ENCODE assay signal across 12 cellular contexts in the genomic region with DNA sequence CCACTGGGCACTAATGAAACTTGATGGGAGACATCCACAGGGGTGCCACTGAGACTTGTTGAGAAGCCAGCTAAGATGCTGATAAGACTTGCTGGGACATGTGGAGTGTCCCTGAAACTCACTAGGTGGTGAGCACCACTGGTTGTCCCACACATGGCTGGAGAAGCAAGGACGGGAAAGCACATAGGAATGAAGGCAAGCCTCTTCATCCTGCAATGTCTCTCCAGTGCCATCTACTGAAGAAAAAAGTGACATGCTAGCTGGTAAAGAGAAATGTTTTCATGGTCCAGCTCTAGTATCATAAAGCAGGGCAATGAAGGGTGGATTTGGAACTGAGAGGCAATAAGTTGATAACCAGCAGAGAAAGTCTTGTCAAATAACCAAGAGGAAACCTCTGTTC.
A peak's percentile ranks its signal among the peaks of the same experiment; 100 is the strongest.
DNase-seq lines count a peak whose midpoint lies in the region; ATAC-seq and TF ChIP-seq lines count a peak whose summit lies in the region.
"Had no signal": no experiment of that assay in that cellular context is flagged by ENCODE, and none has a peak within 500 bp of the region (broad histone marks: within the 10 kb centered on the region; RNA-seq: fewer than 3 reads in every experiment).

No MANE protein-coding gene starts in this region.

- no peak overlapping the region for H2BK12ac ChIP-seq in H9 (ENCODE audit: insufficient read length, low read depth, low read length)

- CTCF ChIA-PET in PC-9 (lab: Charles Lee): no interaction called here

- H4K91ac ChIP-seq in H9 (ENCODE audit: insufficient read length, low read depth, low read length): no peak overlapping the region

- H3K27me3 Mint-ChIP-seq in H9 (ENCODE audit: low read depth): no peaks in the 10 kb centered on the region
- H3K27me3 Mint-ChIP-seq: activated naive CD4-positive, alpha-beta T cell treated with anti-CD3 and anti-CD28 coated beads, Interleukin-2, amount 50 U/mL, for 24 hours; T-helper 17 cell had no signal

- H3K27me3 ChIP-seq in H9 (ENCODE audit: insufficient read depth, low read length): no peaks in the 10 kb centered on the region
- H3K27me3 ChIP-seq in PC-9 (ENCODE audit: insufficient read depth, low read depth): no peaks in the 10 kb centered on the region
- H3K27me3 ChIP-seq in kidney epithelial cell (ENCODE audit: control insufficient read depth, insufficient read depth, low read length): no peaks in the 10 kb centered on the region

- H2BK20ac ChIP-seq in H9 (ENCODE audit: low read depth, low read length, poor library complexity, severe bottlenecking): no peak overlapping the region

- no peak overlapping the region for H3K14ac ChIP-seq in H9 (ENCODE audit: insufficient read depth, low read length)

- POLR2A ChIA-PET in PC-9 (lab: Charles Lee; ENCODE audit: unreplicated experiment): no interaction called here

- no peak overlapping the region for H2AFZ ChIP-seq in H9 (ENCODE audit: low read length)
- no peak overlapping the region for H2AFZ ChIP-seq in PC-9

- H2BK120ac ChIP-seq in H9 (ENCODE audit: low read depth, low read length, poor library complexity, severe bottlenecking): no peak overlapping the region

- no peak overlapping the region for H2AK5ac ChIP-seq in H9 (ENCODE audit: insufficient read length, low read length)

- BruUV-seq in PC-9 (replicated peaks; lab: Mats Ljungman, UMichigan): no TSS peak

- H3K36me3 ChIP-seq in PC-9 (ENCODE audit: low read depth): no peaks in the 10 kb centered on the region
- no peaks in the 10 kb centered on the region for H3K36me3 ChIP-seq in kidney epithelial cell (ENCODE audit: control insufficient read depth, insufficient read depth, low read length)

- H3K4me2 ChIP-seq in H9 (ENCODE audit: insufficient read depth, insufficient read length, low read length): no peak overlapping the region
- H3K4me2 ChIP-seq in PC-9: no peak overlapping the region

- ATAC-seq in GM21737 (IDR thresholded peaks at IDR 0.05; ENCODE audit: unreplicated experiment) (no peak), GM21526 (IDR thresholded peaks at IDR 0.05; ENCODE audit: low FRiP score, unreplicated experiment) (no peak)
- ATAC-seq: T-helper 17 cell had no signal

- no peak overlapping the region for H3K27ac ChIP-seq in C4-2B
- H3K27ac ChIP-seq in H9 (ENCODE audit: insufficient read length, low read depth, low read length): no peak overlapping the region
- no peak overlapping the region for H3K27ac ChIP-seq in PC-9

- H3K79me2 ChIP-seq in H9 (ENCODE audit: insufficient read depth, low read length) (no peaks in the 10 kb centered on the region), PC-9 (ENCODE audit: low read depth) (no peaks in the 10 kb centered on the region)

- no peak overlapping the region for H3T11ph ChIP-seq in H9 (ENCODE audit: low read length)

- H4K8ac ChIP-seq in H9 (replicated peaks; ENCODE audit: insufficient read length, low read depth, low read length): no peak overlapping the region

- no peaks in the 10 kb centered on the region for H3F3A ChIP-seq in PC-9 (ENCODE audit: insufficient read depth, low read depth)

- H3K4me3 Mint-ChIP-seq in H9: no peak overlapping the region
- H3K4me3 Mint-ChIP-seq: activated naive CD4-positive, alpha-beta T cell treated with anti-CD3 and anti-CD28 coated beads, Interleukin-2, amount 50 U/mL, for 24 hours; T-helper 17 cell had no signal

- H3K4me3 ChIP-seq in PC-9 (no peak overlapping the region), kidney epithelial cell (ENCODE audit: low read depth, low read length) (no peak overlapping the region)

- no peaks in the 10 kb centered on the region for H3K4me1 Mint-ChIP-seq in H9
- H3K4me1 Mint-ChIP-seq: activated naive CD4-positive, alpha-beta T cell treated with anti-CD3 and anti-CD28 coated beads, Interleukin-2, amount 50 U/mL, for 24 hours; T-helper 17 cell had no signal

- H3K27ac Mint-ChIP-seq in H9: no peak overlapping the region; a peak in 1 of 7 replicates
- H3K27ac Mint-ChIP-seq: activated naive CD4-positive, alpha-beta T cell treated with anti-CD3 and anti-CD28 coated beads, Interleukin-2, amount 50 U/mL, for 24 hours; T-helper 17 cell had no signal

- H3K9me3 ChIP-seq in H9 (ENCODE audit: control insufficient read depth, low read depth, low read length): no peaks in the 10 kb centered on the region
- H3K9me3 ChIP-seq in PC-9 (ENCODE audit: insufficient read depth, low read depth): no peaks in the 10 kb centered on the region
- H3K9me3 ChIP-seq: Caco-2 had no signal

- peak; percentile 78 for TF ChIP-seq CTCF in C4-2B (conservative IDR thresholded peaks at IDR 0.05)
- peak; percentile 47; the same call in 2 of the 3 replicates for TF ChIP-seq CTCF in H9 (conservative IDR thresholded peaks at IDR 0.05)
- TF ChIP-seq CTCF in PC-9 (conservative IDR thresholded peaks at IDR 0.05): 0 out of 2 replicates have a peak, but pooled peaks have one; percentile 20
- TF ChIP-seq CTCF in kidney epithelial cell (IDR thresholded peaks at IDR 0.05; ENCODE audit: insufficient read depth, low read length, poor library complexity, severe bottlenecking): peak; percentile 40

- no peak overlapping the region for H3K9ac ChIP-seq in H9 (ENCODE audit: extremely low read depth, insufficient read length, low read length)

- no peak for DNase-seq in H9
- DNase-seq in PC-9: no peak
- no peak for DNase-seq in kidney epithelial cell (ENCODE audit: low read depth)
- DNase-seq in mesenteric fat pad (ENCODE audit: low spot score): no peak
- DNase-seq: islet precursor cell; stimulated activated CD4-positive, alpha-beta T cell treated with anti-CD3 and anti-CD28 coated beads, Interleukin-15, amount 100 ng/mL, for 24 hours; T-helper 17 cell had no signal

- no peak overlapping the region for H2BK15ac ChIP-seq in H9 (ENCODE audit: low read depth, low read length)

- no peaks in the 10 kb centered on the region for H3K9me3 Mint-ChIP-seq in H9

- H4K5ac ChIP-seq in H9 (ENCODE audit: insufficient read length, low read depth, low read length): no peak overlapping the region

- H2BK5ac ChIP-seq in H9 (ENCODE audit: insufficient read length, low read length): no peak overlapping the region

- H3K36me3 Mint-ChIP-seq in H9 (ENCODE audit: insufficient read depth in 1 of 3, low read depth in 3 of 3): no peaks in the 10 kb centered on the region
- H3K36me3 Mint-ChIP-seq: activated naive CD4-positive, alpha-beta T cell treated with anti-CD3 and anti-CD28 coated beads, Interleukin-2, amount 50 U/mL, for 24 hours had no signal

- H3K9me2 ChIP-seq in PC-9 (ENCODE audit: insufficient read depth): no peaks in the 10 kb centered on the region

- no peak overlapping the region for H3K56ac ChIP-seq in H9 (ENCODE audit: insufficient read length, low read depth, low read length)

- no CpG with 5 or more reads among the region's 1 CpG for WGBS in H9 (ENCODE audit: extremely low coverage, insufficient read length, low lambda C conversion rate)

- H4K20me1 ChIP-seq in H9 (ENCODE audit: control insufficient read depth, insufficient read depth, insufficient read length) (no peaks in the 10 kb centered on the region), PC-9 (ENCODE audit: insufficient read depth) (no peaks in the 10 kb centered on the region)

- H3K4me1 ChIP-seq in H9 (ENCODE audit: insufficient read depth, low read length) (no peaks in the 10 kb centered on the region), PC-9 (replicated peaks; ENCODE audit: insufficient read depth) (no peaks in the 10 kb centered on the region)
- H3K4me1 ChIP-seq: Caco-2 had no signal

- no peak overlapping the region for H3K18ac ChIP-seq in H9 (ENCODE audit: insufficient read length, low read depth, low read length)

- no peaks in the 10 kb centered on the region for H3K79me1 ChIP-seq in H9 (ENCODE audit: insufficient read depth, low read depth, low read length, poor library complexity, severe bottlenecking)

- H3K23ac ChIP-seq in H9 (ENCODE audit: insufficient read length, low read depth, low read length): no peak overlapping the region

- no peaks in the 10 kb centered on the region for H3K23me2 ChIP-seq in H9 (ENCODE audit: insufficient read length, low read depth, low read length, poor library complexity, severe bottlenecking)

- intact Hi-C loops in PC-9 (cut with micrococcal nuclease; ENCODE audit: unreplicated experiment): no loop called here

- no peak overlapping the region for H3K4ac ChIP-seq in H9 (ENCODE audit: low read depth, low read length)

Comparison
In these comparisons a context has a peak if more than half of its experiments do, and no peak if none do; other contexts are left out.
1. CTCF ChIP-seq: peak in every context shown above with its lines; median percentile 78 in C4-2B; 47 in H9; 40 in kidney epithelial cell; 20 in PC-9.